Comparison of ENCODE assay signal across 1 cellular context in the genomic region with DNA sequence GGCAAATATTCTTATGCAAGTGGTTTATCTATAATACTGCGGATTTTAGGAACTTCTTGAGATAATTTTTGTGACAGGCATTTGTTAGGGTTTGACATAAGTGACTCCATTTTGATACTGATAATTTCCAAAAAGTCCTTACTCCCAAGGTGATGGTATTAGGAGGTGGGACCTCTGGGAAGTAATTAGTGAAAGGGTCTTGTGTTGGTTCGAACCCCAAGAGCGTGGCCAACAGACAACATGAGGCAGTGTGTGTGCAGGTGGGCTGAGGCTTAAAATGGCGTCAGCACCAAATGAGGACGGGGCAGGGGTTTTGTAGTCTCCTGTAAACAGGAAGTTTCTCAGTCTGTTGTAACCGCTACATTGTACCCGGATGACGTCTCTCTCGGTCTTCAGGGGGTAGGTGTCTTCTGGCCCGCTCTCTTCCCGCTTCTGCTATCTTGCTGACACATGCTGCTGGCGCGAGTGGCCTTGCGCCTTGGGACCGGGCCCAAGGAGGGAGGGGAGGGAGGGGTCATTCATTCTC.
TF ChIP-seq lines count a peak whose summit lies in the region.

No MANE protein-coding gene starts in this region.

TF ChIP-seq in K562, 482 proteins besides CTCF, POLR2A, EP300 and RAD21 (continued from another document and continues in another):
- TF ChIP-seq, protein P1, sequence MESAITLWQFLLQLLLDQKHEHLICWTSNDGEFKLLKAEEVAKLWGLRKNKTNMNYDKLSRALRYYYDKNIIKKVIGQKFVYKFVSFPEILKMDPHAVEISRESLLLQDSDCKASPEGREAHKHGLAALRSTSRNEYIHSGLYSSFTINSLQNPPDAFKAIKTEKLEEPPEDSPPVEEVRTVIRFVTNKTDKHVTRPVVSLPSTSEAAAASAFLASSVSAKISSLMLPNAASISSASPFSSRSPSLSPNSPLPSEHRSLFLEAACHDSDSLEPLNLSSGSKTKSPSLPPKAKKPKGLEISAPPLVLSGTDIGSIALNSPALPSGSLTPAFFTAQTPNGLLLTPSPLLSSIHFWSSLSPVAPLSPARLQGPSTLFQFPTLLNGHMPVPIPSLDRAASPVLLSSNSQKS (CRISPR knock-in tag; IDR thresholded peaks at IDR 0.05), result no peak
- TF ChIP-seq ZNF830 (CRISPR knock-in tag; IDR thresholded peaks at IDR 0.05) (no peak), ZNF354B (CRISPR knock-in tag; IDR thresholded peaks at IDR 0.05) (peak; percentile 41; the same call in 1 of the 2 replicates), BRD4 (IDR thresholded peaks at IDR 0.05) (peak; percentile 58; the same call in 1 of the 2 replicates), MBD1 (CRISPR knock-in tag; IDR thresholded peaks at IDR 0.05) (0 out of 2 replicates have a peak, but pooled peaks have one; percentile 51), ZFP36 (IDR thresholded peaks at IDR 0.05; ENCODE audit: low read depth, low read length, partially characterized antibody) (peak; percentile 59), ZNF347 (CRISPR knock-in tag; IDR thresholded peaks at IDR 0.05; ENCODE audit: low read depth) (peak; percentile 75; the same call in 1 of the 2 replicates), ILK (tag; IDR thresholded peaks at IDR 0.05; ENCODE audit: borderline replicate concordance, low read depth) (peak; percentile 64; the same call in 1 of the 2 replicates), ETV5 (CRISPR knock-in tag; IDR thresholded peaks at IDR 0.05; ENCODE audit: low read depth) (no peak), DPF2 (IDR thresholded peaks at IDR 0.05) (no peak), ZNF398 (CRISPR knock-in tag; IDR thresholded peaks at IDR 0.05) (peak; percentile 45; the same call in 1 of the 2 replicates), SP1 (CRISPR knock-in tag; IDR thresholded peaks at IDR 0.05) (no peak), CBX1 (IDR thresholded peaks at IDR 0.05; ENCODE audit: low read depth) (no peak), TCF7 (IDR thresholded peaks at IDR 0.05; ENCODE audit: borderline replicate concordance) (no peak), C11orf30 (IDR thresholded peaks at IDR 0.05; ENCODE audit: low read depth) (0 out of 2 replicates have a peak, but pooled peaks have one; percentile 22), ZNF707 (CRISPR knock-in tag; conservative IDR thresholded peaks at IDR 0.05) (no peak; the same call in 1 of the 2 replicates), MAFG (tag; conservative IDR thresholded peaks at IDR 0.05) (0 out of 2 replicates have a peak, but pooled peaks have one; percentile 18), EP400 (IDR thresholded peaks at IDR 0.05) (peak; percentile 49), MYC (IDR thresholded peaks at IDR 0.05; ENCODE audit: low read depth, low read length) (peak; percentile 43), MYC (CRISPR knock-in tag; IDR thresholded peaks at IDR 0.05; ENCODE audit: borderline replicate concordance, low read depth) (no peak), DMBX1 (CRISPR knock-in tag; IDR thresholded peaks at IDR 0.05; ENCODE audit: borderline replicate concordance) (peak; percentile 99), NFRKB (IDR thresholded peaks at IDR 0.05; ENCODE audit: low read depth) (peak; percentile 43; the same call in 1 of the 2 replicates), MAX (CRISPR knock-in tag; IDR thresholded peaks at IDR 0.05) (peak; percentile 76), MECOM (CRISPR knock-in tag; IDR thresholded peaks at IDR 0.05) (peak; percentile 81), CBFA2T2 (conservative IDR thresholded peaks at IDR 0.05) (no peak), E2F1 (CRISPR knock-in tag; IDR thresholded peaks at IDR 0.05) (no peak), SMAD4 (CRISPR knock-in tag; conservative IDR thresholded peaks at IDR 0.05) (peak; percentile 98), KAT7 (CRISPR knock-in tag; IDR thresholded peaks at IDR 0.05; ENCODE audit: borderline replicate concordance) (no peak), ETS2 (tag; IDR thresholded peaks at IDR 0.05; ENCODE audit: borderline replicate concordance, poor library complexity, severe bottlenecking) (no peak), ZNF143 (CRISPR knock-in tag; IDR thresholded peaks at IDR 0.05) (no peak), RBFOX2 (IDR thresholded peaks at IDR 0.05; ENCODE audit: low read depth, low read length) (0 out of 2 replicates have a peak, but pooled peaks have one; percentile 30), SMARCC2 (IDR thresholded peaks at IDR 0.05; ENCODE audit: low read depth) (no peak), HDAC8 (tag; IDR thresholded peaks at IDR 0.05) (peak; percentile 96), ZKSCAN3 (CRISPR knock-in tag; IDR thresholded peaks at IDR 0.05) (peak; percentile 23; the same call in 1 of the 2 replicates), ELF1 (tag; IDR thresholded peaks at IDR 0.05) (0 out of 2 replicates have a peak, but pooled peaks have one; percentile 18), CREM (IDR thresholded peaks at IDR 0.05; ENCODE audit: low read depth) (peak; percentile 85), SIRT6 (IDR thresholded peaks at IDR 0.05; ENCODE audit: low read depth, low read length) (no peak), ILF3 (IDR thresholded peaks at IDR 0.05; ENCODE audit: borderline replicate concordance) (no peak), DDX20 (tag; IDR thresholded peaks at IDR 0.05; ENCODE audit: low read depth) (peak; percentile 96), ZFX (CRISPR knock-in tag; IDR thresholded peaks at IDR 0.05) (peak; percentile 45), ZNF668 (CRISPR knock-in tag; IDR thresholded peaks at IDR 0.05) (peak; percentile 84; the same call in 1 of the 2 replicates), NFXL1 (CRISPR knock-in tag; IDR thresholded peaks at IDR 0.05) (peak; percentile 90), TEAD1 (CRISPR knock-in tag; IDR thresholded peaks at IDR 0.05) (peak in 1 of 2 experiments; percentile 88; a peak in 2 of 4 replicates), IRF9 (tag; IDR thresholded peaks at IDR 0.05) (peak; percentile 98), ATF7 (IDR thresholded peaks at IDR 0.05) (peak; percentile 56; the same call in 1 of the 2 replicates), KDM1A (IDR thresholded peaks at IDR 0.05) (peak in 1 of 2 experiments; percentile 28; a peak in 1 of 4 replicates)
- TF ChIP-seq, protein P2, sequence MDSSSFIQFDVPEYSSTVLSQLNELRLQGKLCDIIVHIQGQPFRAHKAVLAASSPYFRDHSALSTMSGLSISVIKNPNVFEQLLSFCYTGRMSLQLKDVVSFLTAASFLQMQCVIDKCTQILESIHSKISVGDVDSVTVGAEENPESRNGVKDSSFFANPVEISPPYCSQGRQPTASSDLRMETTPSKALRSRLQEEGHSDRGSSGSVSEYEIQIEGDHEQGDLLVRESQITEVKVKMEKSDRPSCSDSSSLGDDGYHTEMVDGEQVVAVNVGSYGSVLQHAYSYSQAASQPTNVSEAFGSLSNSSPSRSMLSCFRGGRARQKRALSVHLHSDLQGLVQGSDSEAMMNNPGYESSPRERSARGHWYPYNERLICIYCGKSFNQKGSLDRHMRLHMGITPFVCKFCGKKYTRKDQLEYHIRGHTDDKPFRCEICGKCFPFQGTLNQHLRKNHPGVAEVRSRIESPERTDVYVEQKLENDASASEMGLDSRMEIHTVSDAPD (CRISPR knock-in tag; IDR thresholded peaks at IDR 0.05), result peak; percentile 88
- TF ChIP-seq, protein P3, sequence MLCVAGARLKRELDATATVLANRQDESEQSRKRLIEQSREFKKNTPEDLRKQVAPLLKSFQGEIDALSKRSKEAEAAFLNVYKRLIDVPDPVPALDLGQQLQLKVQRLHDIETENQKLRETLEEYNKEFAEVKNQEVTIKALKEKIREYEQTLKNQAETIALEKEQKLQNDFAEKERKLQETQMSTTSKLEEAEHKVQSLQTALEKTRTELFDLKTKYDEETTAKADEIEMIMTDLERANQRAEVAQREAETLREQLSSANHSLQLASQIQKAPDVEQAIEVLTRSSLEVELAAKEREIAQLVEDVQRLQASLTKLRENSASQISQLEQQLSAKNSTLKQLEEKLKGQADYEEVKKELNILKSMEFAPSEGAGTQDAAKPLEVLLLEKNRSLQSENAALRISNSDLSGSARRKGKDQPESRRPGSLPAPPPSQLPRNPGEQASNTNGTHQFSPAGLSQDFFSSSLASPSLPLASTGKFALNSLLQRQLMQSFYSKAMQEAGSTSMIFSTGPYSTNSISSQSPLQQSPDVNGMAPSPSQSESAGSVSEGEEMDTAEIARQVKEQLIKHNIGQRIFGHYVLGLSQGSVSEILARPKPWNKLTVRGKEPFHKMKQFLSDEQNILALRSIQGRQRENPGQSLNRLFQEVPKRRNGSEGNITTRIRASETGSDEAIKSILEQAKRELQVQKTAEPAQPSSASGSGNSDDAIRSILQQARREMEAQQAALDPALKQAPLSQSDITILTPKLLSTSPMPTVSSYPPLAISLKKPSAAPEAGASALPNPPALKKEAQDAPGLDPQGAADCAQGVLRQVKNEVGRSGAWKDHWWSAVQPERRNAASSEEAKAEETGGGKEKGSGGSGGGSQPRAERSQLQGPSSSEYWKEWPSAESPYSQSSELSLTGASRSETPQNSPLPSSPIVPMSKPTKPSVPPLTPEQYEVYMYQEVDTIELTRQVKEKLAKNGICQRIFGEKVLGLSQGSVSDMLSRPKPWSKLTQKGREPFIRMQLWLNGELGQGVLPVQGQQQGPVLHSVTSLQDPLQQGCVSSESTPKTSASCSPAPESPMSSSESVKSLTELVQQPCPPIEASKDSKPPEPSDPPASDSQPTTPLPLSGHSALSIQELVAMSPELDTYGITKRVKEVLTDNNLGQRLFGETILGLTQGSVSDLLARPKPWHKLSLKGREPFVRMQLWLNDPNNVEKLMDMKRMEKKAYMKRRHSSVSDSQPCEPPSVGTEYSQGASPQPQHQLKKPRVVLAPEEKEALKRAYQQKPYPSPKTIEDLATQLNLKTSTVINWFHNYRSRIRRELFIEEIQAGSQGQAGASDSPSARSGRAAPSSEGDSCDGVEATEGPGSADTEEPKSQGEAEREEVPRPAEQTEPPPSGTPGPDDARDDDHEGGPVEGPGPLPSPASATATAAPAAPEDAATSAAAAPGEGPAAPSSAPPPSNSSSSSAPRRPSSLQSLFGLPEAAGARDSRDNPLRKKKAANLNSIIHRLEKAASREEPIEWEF (CRISPR knock-in tag; IDR thresholded peaks at IDR 0.05), result peak; percentile 97
- TF ChIP-seq, protein P4, sequence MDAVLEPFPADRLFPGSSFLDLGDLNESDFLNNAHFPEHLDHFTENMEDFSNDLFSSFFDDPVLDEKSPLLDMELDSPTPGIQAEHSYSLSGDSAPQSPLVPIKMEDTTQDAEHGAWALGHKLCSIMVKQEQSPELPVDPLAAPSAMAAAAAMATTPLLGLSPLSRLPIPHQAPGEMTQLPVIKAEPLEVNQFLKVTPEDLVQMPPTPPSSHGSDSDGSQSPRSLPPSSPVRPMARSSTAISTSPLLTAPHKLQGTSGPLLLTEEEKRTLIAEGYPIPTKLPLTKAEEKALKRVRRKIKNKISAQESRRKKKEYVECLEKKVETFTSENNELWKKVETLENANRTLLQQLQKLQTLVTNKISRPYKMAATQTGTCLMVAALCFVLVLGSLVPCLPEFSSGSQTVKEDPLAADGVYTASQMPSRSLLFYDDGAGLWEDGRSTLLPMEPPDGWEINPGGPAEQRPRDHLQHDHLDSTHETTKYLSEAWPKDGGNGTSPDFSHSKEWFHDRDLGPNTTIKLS (IDR thresholded peaks at IDR 0.05; ENCODE audit: borderline replicate concordance, low read depth), result no peak
